Comparison of ENCODE assay signal across 22 cellular contexts in the genomic region with DNA sequence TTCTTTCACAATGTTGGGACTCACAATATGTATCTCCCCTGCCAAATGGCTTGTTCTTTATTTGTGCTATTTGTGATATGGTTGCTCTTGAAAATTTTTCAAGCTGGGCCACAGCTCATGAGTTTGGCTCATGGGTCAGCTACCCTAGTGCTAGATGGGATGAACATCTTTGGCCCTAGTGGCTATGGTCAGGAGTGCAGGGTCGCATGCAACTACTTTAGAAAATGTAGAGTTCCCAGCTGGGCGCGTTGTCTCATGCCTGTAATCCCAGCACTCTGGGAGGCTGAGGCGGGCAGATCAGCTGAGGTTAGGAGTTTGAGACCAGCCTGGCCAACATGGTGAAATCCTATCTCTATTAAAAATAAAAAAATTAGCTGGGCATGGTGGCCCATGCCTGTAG. TPM values are rescaled to one million over a fixed set of nuclear protein-coding genes. Genes with fewer than 3 reads are reported as not detected.
DNase-seq lines count a peak whose midpoint lies in the region; ATAC-seq and TF ChIP-seq lines count a peak whose summit lies in the region.
"Had no signal": no experiment of that assay in that cellular context is flagged by ENCODE, and none has a peak within 500 bp of the region (broad histone marks: within the 10 kb centered on the region; RNA-seq: fewer than 3 reads in every experiment).

No MANE protein-coding gene starts in this region.

- no TSS peak for BruUV-seq in PC-9 (replicated peaks; lab: Mats Ljungman, UMichigan)

- H4K20me1 ChIP-seq in PC-9 (ENCODE audit: insufficient read depth) = no peaks in the 10 kb centered on the region

- no peak overlapping the region for H3K23ac ChIP-seq in trophoblast cell (ENCODE audit: low read length)

- no peak overlapping the region for H4K8ac ChIP-seq in trophoblast cell (ENCODE audit: low read depth, low read length)

- no peak overlapping the region for H2AFZ ChIP-seq in PC-9
- no peak overlapping the region for H2AFZ ChIP-seq in trophoblast cell (ENCODE audit: insufficient read depth, low read length, poor library complexity)

- H3K27me3 ChIP-seq in PC-9 (ENCODE audit: insufficient read depth, low read depth) (no peaks in the 10 kb centered on the region), uterus (no peaks in the 10 kb centered on the region), trophoblast cell (ENCODE audit: insufficient read depth, low read length) (no peaks in the 10 kb centered on the region)

- no peak overlapping the region for H3K18ac ChIP-seq in trophoblast cell (ENCODE audit: low read length)

- no peaks in the 10 kb centered on the region for H3K36me3 Mint-ChIP-seq in stimulated activated effector memory CD8-positive, alpha-beta T cell treated with anti-CD3 and anti-CD28 coated beads, Interleukin-12 subunit alpha, Interleukin-12 subunit beta, amount 100 ng/mL, for 72 hours

- no peak overlapping the region for H4K12ac ChIP-seq in trophoblast cell (ENCODE audit: low read depth, low read length)

- no peaks in the 10 kb centered on the region for H3K9me3 Mint-ChIP-seq in stimulated activated effector memory CD8-positive, alpha-beta T cell treated with anti-CD3 and anti-CD28 coated beads, Interleukin-12 subunit alpha, Interleukin-12 subunit beta, amount 100 ng/mL, for 72 hours
- H3K9me3 Mint-ChIP-seq: activated CD4-positive, alpha-beta memory T cell treated with anti-CD3 and anti-CD28 coated beads, Interleukin-2, amount 10 ng/mL, durations not matched to agents 7 days and 5 days had no signal

- H2AK5ac ChIP-seq in trophoblast cell (ENCODE audit: low read length) = no peak overlapping the region

- no peak overlapping the region for H3K27ac ChIP-seq in PC-9
- H3K27ac ChIP-seq in uterus = peak overlapping the region; percentile 58 to 68
- no peak overlapping the region for H3K27ac ChIP-seq in trophoblast cell (ENCODE audit: low read depth, low read length)

- H3K4ac ChIP-seq in trophoblast cell (ENCODE audit: low read depth, low read length) = no peak overlapping the region

- TF ChIP-seq POLR2A in uterus (IDR thresholded peaks at IDR 0.05) = no peak

- H3K4me1 Mint-ChIP-seq in stimulated activated effector memory CD8-positive, alpha-beta T cell treated with anti-CD3 and anti-CD28 coated beads, Interleukin-12 subunit alpha, Interleukin-12 subunit beta, amount 100 ng/mL, for 72 hours = peaks cover 2% of the 10 kb centered on the region

- no peaks in the 10 kb centered on the region for H3F3A ChIP-seq in PC-9 (ENCODE audit: insufficient read depth, low read depth)

- no peaks in the 10 kb centered on the region for H3K9me3 ChIP-seq in PC-9 (ENCODE audit: insufficient read depth, low read depth)
- no peaks in the 10 kb centered on the region for H3K9me3 ChIP-seq in uterus
- H3K9me3 ChIP-seq in trophoblast cell (ENCODE audit: insufficient read depth, low read depth, low read length) = no peaks in the 10 kb centered on the region

- POLR2A ChIA-PET in PC-9 (lab: Charles Lee; ENCODE audit: unreplicated experiment) = no interaction called here

- TF ChIP-seq CTCF in PC-9 (conservative IDR thresholded peaks at IDR 0.05) = 0 out of 2 replicates have a peak, but pooled peaks have one; percentile 26
- TF ChIP-seq CTCF in fibroblast of the aortic adventitia (IDR thresholded peaks at IDR 0.05; ENCODE audit: insufficient read depth, low read length) = peak; percentile 28
- TF ChIP-seq CTCF in uterus (IDR thresholded peaks at IDR 0.05) = no peak

- no CpG with 5 or more reads among the region's 4 CpGs for WGBS in trophoblast cell (ENCODE audit: extremely low coverage, insufficient coverage, insufficient read length)

- intact Hi-C loops in PC-9 (cut with micrococcal nuclease; ENCODE audit: unreplicated experiment) (no loop called here), uterus (cut with DNase I; ENCODE audit: low total_unique reads) (no loop called here)

- ATAC-seq in stimulated activated effector memory CD8-positive, alpha-beta T cell treated with anti-CD3 and anti-CD28 coated beads, Interleukin-12 subunit alpha, Interleukin-12 subunit beta, amount 100 ng/mL, for 72 hours = no peak

- no peaks in the 10 kb centered on the region for H3K79me1 ChIP-seq in trophoblast cell (ENCODE audit: low read length)

- no peaks in the 10 kb centered on the region for H3K79me2 ChIP-seq in PC-9 (ENCODE audit: low read depth)
- no peaks in the 10 kb centered on the region for H3K79me2 ChIP-seq in trophoblast cell (ENCODE audit: control insufficient read depth, insufficient read depth, low read length, poor library complexity)

- H3K14ac ChIP-seq in trophoblast cell (ENCODE audit: low read length) = no peak overlapping the region

- CTCF ChIA-PET in PC-9 (lab: Charles Lee) = no interaction called here

- H3K4me3 Mint-ChIP-seq in stimulated activated effector memory CD8-positive, alpha-beta T cell treated with anti-CD3 and anti-CD28 coated beads, Interleukin-12 subunit alpha, Interleukin-12 subunit beta, amount 100 ng/mL, for 72 hours = no peak overlapping the region
- H3K4me3 Mint-ChIP-seq: activated CD4-positive, alpha-beta memory T cell treated with anti-CD3 and anti-CD28 coated beads, Interleukin-2, amount 10 ng/mL, durations not matched to agents 7 days and 5 days; T-helper 1 cell treated with Interleukin-12 subunit alpha and Interleukin-12 subunit beta and Interleukin-4 antibody, amounts not matched to agents 30 μg/mL and 1 μg/mL, for 36 hours had no signal

- H3K4me1 ChIP-seq in PC-9 (replicated peaks; ENCODE audit: insufficient read depth) (no peaks in the 10 kb centered on the region), uterus (no peaks in the 10 kb centered on the region), trophoblast cell (ENCODE audit: control insufficient read depth in 1 of 2, insufficient read depth in 2 of 2, low read length in 2 of 2) (no peaks in the 10 kb centered on the region)

- no peaks in the 10 kb centered on the region for H3K36me3 ChIP-seq in PC-9 (ENCODE audit: low read depth)
- H3K36me3 ChIP-seq in uterus = no peaks in the 10 kb centered on the region
- no peaks in the 10 kb centered on the region for H3K36me3 ChIP-seq in trophoblast cell (ENCODE audit: control insufficient read depth in 1 of 2, insufficient read depth in 2 of 2, low read length in 2 of 2)

- H2BK5ac ChIP-seq in trophoblast cell (ENCODE audit: low read depth, low read length, poor library complexity) = no peak overlapping the region

- H3K4me2 ChIP-seq in PC-9 (no peak overlapping the region), trophoblast cell (ENCODE audit: low read length) (no peak overlapping the region)

- H4K91ac ChIP-seq in trophoblast cell (ENCODE audit: low read depth, low read length) = no peak overlapping the region

- no peak overlapping the region for H3K9ac ChIP-seq in trophoblast cell (ENCODE audit: low read length)

- H3K4me3 ChIP-seq in PC-9 (no peak overlapping the region), fibroblast of the aortic adventitia (ENCODE audit: low read depth, low read length) (no peak overlapping the region), uterus (no peak overlapping the region), trophoblast cell (ENCODE audit: low read depth, low read length) (no peak overlapping the region)
- H3K4me3 ChIP-seq: lung had no signal

- H3K9me2 ChIP-seq in PC-9 (ENCODE audit: insufficient read depth) = no peaks in the 10 kb centered on the region

- H2BK12ac ChIP-seq in trophoblast cell (ENCODE audit: low read length) = no peak overlapping the region

- H3K27ac Mint-ChIP-seq in stimulated activated effector memory CD8-positive, alpha-beta T cell treated with anti-CD3 and anti-CD28 coated beads, Interleukin-12 subunit alpha, Interleukin-12 subunit beta, amount 100 ng/mL, for 72 hours = no peak overlapping the region
- H3K27ac Mint-ChIP-seq: activated CD4-positive, alpha-beta memory T cell treated with anti-CD3 and anti-CD28 coated beads, Interleukin-2, amount 10 ng/mL, durations not matched to agents 7 days and 5 days; T-helper 1 cell treated with Interleukin-12 subunit alpha and Interleukin-12 subunit beta and Interleukin-4 antibody, amounts not matched to agents 30 μg/mL and 1 μg/mL, for 36 hours had no signal

- peak; percentile 5 for DNase-seq in NCI-H82 (lab: John Stamatoyannopoulos, UW)
- DNase-seq in NCI-H82 treated with DMSO at 0.1 percent for 48 hours (lab: John Stamatoyannopoulos, UW; ENCODE audit: unreplicated experiment) = no peak
- no peak for DNase-seq in PC-9
- DNase-seq in fibroblast of the aortic adventitia (ENCODE audit: low read depth) = no peak
- no peak for DNase-seq in uterus
- DNase-seq in stimulated activated effector memory CD8-positive, alpha-beta T cell treated with anti-CD3 and anti-CD28 coated beads, Interleukin-12 subunit alpha, Interleukin-12 subunit beta, amount 100 ng/mL, for 72 hours (ENCODE audit: low spot score in 2 of 2) = no peak
- no peak for DNase-seq in NCI-H1436 treated with DMSO at 0.1 percent for 48 hours (lab: John Stamatoyannopoulos, UW)
- DNase-seq in trophoblast cell = no peak
- DNase-seq: activated CD4-positive, alpha-beta memory T cell treated with anti-CD3 and anti-CD28 coated beads, Interleukin-2, amount 10 ng/mL, durations not matched to agents 7 days and 5 days; activated naive CD4-positive, alpha-beta T cell treated with Interleukin-2 at 50 U/mL for 16 hours; activated T-cell treated with anti-CD3 and anti-CD28 coated beads, Interleukin-2, amount 50 U/mL, for 1 hour; aorta; C1 segment of cervical spinal cord; DMS153; kidney; NCI-H1105; NCI-H2107; NCI-H69; OCI-M1; stimulated activated naive CD4-positive, alpha-beta T cell treated with Interleukin-2 at 50 U/mL for 16 hours had no signal

- no peak overlapping the region for H2BK120ac ChIP-seq in trophoblast cell (ENCODE audit: insufficient read depth, low read length, poor library complexity)

RNA-seq across cellular contexts. Expression of a gene that starts 55.8 kb away (rescaled TPM):
- total RNA-seq in PC-9 (2021) = 53.9 and 56.8 TPM in 2 replicates
- total RNA-seq in fibroblast of the aortic adventitia (ENCODE audit: low replicate concordance) = 78.8 and 285 TPM in 2 replicates
- total RNA-seq in uterus = 1,000 to 10,000 TPM in 2 of 4 donors, 100 to 1,000 TPM in 1, 10 to 100 TPM in 1; 95.2 to 1,545 (median 900) TPM
- 114 and 142 TPM in 2 replicates for polyA plus RNA-seq in trophoblast cell (2013)

Comparison
In these comparisons a context has a peak if more than half of its experiments do, and no peak if none do; other contexts are left out.
1. H3K27ac ChIP-seq: peak in uterus (2 of 2); none in PC-9 (single experiment) and trophoblast cell (single experiment).
2. CTCF ChIP-seq: peak in PC-9 (single experiment) and fibroblast of the aortic adventitia (single experiment); none in uterus (0 of 4).